31 cellular contexts compared by ENCODE assay signal in genomic region chr10:24495666-24496065, GRCh38.
"Had no signal": no experiment of that assay in that cellular context is flagged by ENCODE, and none has a peak within 500 bp of the region (broad histone marks: within the 10 kb centered on the region; RNA-seq: fewer than 3 reads in every experiment).

No MANE protein-coding gene starts in this region.

- H3K36me3 ChIP-seq: ascending aorta, SJSA1, WERI-Rb-1 had no signal

- H3K4me3 ChIP-seq: ascending aorta, Peyer's patch, SJSA1 had no signal

- DNase-seq: activated CD4-positive, alpha-beta T cell treated with anti-CD3 and anti-CD28 coated beads, Interleukin-2, amount 10 ng/mL, durations not matched to agents 24 days and 14 days; activated CD4-positive, alpha-beta T cell treated with anti-CD3 and anti-CD28 coated beads, Interleukin-2, amount 50 U/mL, for 4 hours; activated CD8-positive, alpha-beta T cell treated with anti-CD3 and anti-CD28 coated beads for 36 hours; activated gamma-delta T cell treated with Interleukin-2 at 50 U/mL for 16 hours; activated naive CD4-positive, alpha-beta T cell treated with anti-CD3 and anti-CD28 coated beads, Interleukin-2, amount 10 ng/mL, durations not matched to agents 7 days and 5 days; activated naive CD8-positive, alpha-beta T cell treated with anti-CD3 and anti-CD28 coated beads for 36 hours; activated T-cell treated with anti-CD3 and anti-CD28 coated beads, Interleukin-2, amount 50 U/mL, for 24 hours; amygdala; caudate nucleus; cerebellar nuclear complex; Karpas-422; KBM-7; NCI-H1105; NCI-H1417 treated with DMSO at 0.1 percent for 48 hours; NCI-H187 treated with DMSO at 0.1 percent for 48 hours; NCI-H2081; NCI-H345; NCI-H526; NCI-H748 treated with DMSO at 0.1 percent for 48 hours; NK-92 treated with Interleukin-12 subunit alpha and Interleukin-12 subunit beta, amount 100 ng/mL, for 24 hours; PC-3; Peyer's patch; RPMI8226; SHP77 treated with DMSO at 0.1 percent for 48 hours; SW 1271; T-helper 1 cell; T-helper 2 cell; T-helper 9 cell; WERI-Rb-1 had no signal

- H3K27ac ChIP-seq: ascending aorta, Peyer's patch, SJSA1, WERI-Rb-1 had no signal

- H3K4me1 ChIP-seq: ascending aorta, Peyer's patch, SJSA1 had no signal

- H3K27me3 ChIP-seq: ascending aorta, Peyer's patch, SJSA1 had no signal

- ATAC-seq: activated CD8-positive, alpha-beta T cell treated with anti-CD3 and anti-CD28 coated beads for 36 hours; PC-3 had no signal

- H3K9me3 ChIP-seq: ascending aorta, Peyer's patch, SJSA1 had no signal
